Comparison of ENCODE assay signal across 21 cellular contexts in the genomic region with DNA sequence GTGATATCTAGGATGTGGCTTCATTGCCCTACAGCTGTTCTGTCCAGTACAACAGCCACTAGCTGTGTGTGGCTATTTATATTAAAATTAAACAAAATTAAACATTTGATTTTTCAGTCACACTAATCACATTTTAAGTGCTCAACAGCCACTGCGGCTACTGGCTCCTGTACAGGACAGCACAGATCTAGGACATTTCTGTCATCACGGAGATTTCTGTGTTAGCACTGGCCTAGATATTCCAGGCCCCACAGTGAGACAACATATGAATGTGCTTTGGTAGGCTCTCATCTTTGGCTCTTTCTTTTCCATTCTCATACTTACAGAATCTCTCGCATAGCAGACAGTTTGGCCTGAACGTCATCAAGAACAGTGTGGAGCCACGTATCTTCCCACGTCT. TPM values are rescaled to one million over a fixed set of nuclear protein-coding genes. Genes with fewer than 3 reads are reported as not detected.
DNase-seq lines count a peak whose midpoint lies in the region; ATAC-seq, FAIRE-seq and TF ChIP-seq lines count a peak whose summit lies in the region.
"Had no signal": no experiment of that assay in that cellular context is flagged by ENCODE, and none has a peak within 500 bp of the region (broad histone marks: within the 10 kb centered on the region; RNA-seq: fewer than 3 reads in every experiment).

No MANE protein-coding gene starts in this region.

- 0 out of 2 replicates have a peak, but pooled peaks have one; percentile 18 for ATAC-seq in Panc1
- peak; percentile 28 for ATAC-seq in gastroesophageal sphincter
- ATAC-seq in stimulated activated memory B cell treated with anti-CD40 and anti-IgM and Interleukin-4, amounts not matched to agents 10 μg/mL and 1 μg/mL and 100 μg/mL, for 72 hours, result peak; percentile 8
- ATAC-seq in T-helper 17 cell, result no peak
- ATAC-seq: HCT116, K562 had no signal

- no peak overlapping the region for H3K4me3 ChIP-seq in Panc1 (ENCODE audit: low read depth in 2 of 2, low read length in 2 of 2)
- H3K4me3 ChIP-seq in gastroesophageal sphincter, result no peak overlapping the region
- H3K4me3 ChIP-seq: GM23248, K562 had no signal

- no peak for FAIRE-seq in GM12892 (lab: Jason Lieb, UNC)
- FAIRE-seq: A204.1, GM19239, K562 had no signal

- TF ChIP-seq POLR2A in gastroesophageal sphincter (IDR thresholded peaks at IDR 0.05) (no peak), GM12892 (IDR thresholded peaks at IDR 0.05; ENCODE audit: low read depth, low read length) (no peak)

- H3K4me1 Mint-ChIP-seq in stimulated activated memory B cell treated with anti-CD40 and anti-IgM and Interleukin-4, amounts not matched to agents 10 μg/mL and 1 μg/mL and 100 μg/mL, for 72 hours, result peaks cover 6% of the 10 kb centered on the region
- H3K4me1 Mint-ChIP-seq in T-helper 17 cell, result peaks cover 4% of the 10 kb centered on the region

- POLR2A ChIA-PET in Panc1 (lab: Charles Lee), result no interaction called here

- 24 to 33% methylated on average over 5 to 6 of the region's 6 CpGs for WGBS in gastroesophageal sphincter (ENCODE audit: low coverage in 1 of 2), 2 donors

- no peak overlapping the region for H3K27ac ChIP-seq in Panc1 (ENCODE audit: low read length)
- peak overlapping the region in 2 of 4 donors; percentile 14 to 32 for H3K27ac ChIP-seq in gastroesophageal sphincter
- H3K27ac ChIP-seq: C4-2B, GM23248, HL-60 had no signal

- H3K27me3 Mint-ChIP-seq in stimulated activated memory B cell treated with anti-CD40 and anti-IgM and Interleukin-4, amounts not matched to agents 10 μg/mL and 1 μg/mL and 100 μg/mL, for 72 hours, result no peaks in the 10 kb centered on the region
- no peaks in the 10 kb centered on the region for H3K27me3 Mint-ChIP-seq in T-helper 17 cell
- H3K27me3 Mint-ChIP-seq: CD4-positive, alpha-beta T cell had no signal

- H3K36me3 Mint-ChIP-seq in stimulated activated memory B cell treated with anti-CD40 and anti-IgM and Interleukin-4, amounts not matched to agents 10 μg/mL and 1 μg/mL and 100 μg/mL, for 72 hours, result no peaks in the 10 kb centered on the region
- no peaks in the 10 kb centered on the region for H3K36me3 Mint-ChIP-seq in T-helper 17 cell (ENCODE audit: low read depth)

- no peaks in the 10 kb centered on the region for H3K9me3 Mint-ChIP-seq in stimulated activated memory B cell treated with anti-CD40 and anti-IgM and Interleukin-4, amounts not matched to agents 10 μg/mL and 1 μg/mL and 100 μg/mL, for 72 hours
- H3K9me3 Mint-ChIP-seq: CD4-positive, alpha-beta T cell; HFFc6 had no signal

- CTCF ChIA-PET in Panc1 (lab: Charles Lee), result interaction anchor here (0.6 kb wide), 1 partner anchor 164 kb away, joined by 3 read pairs; no protein-coding TSS in a partner anchor

- no peak for DNase-seq in Panc1 (ENCODE audit: low read depth, low spot score)
- DNase-seq in NOMO-1 treated with dmso at 0.1 percent for 144 hours (lab: John Stamatoyannopoulos, UW; ENCODE audit: unreplicated experiment), result no peak
- DNase-seq in T-helper 17 cell, result no peak
- DNase-seq in GM12892 (ENCODE audit: insufficient read length), result no peak
- no peak for DNase-seq in medulla oblongata (ENCODE audit: extremely low spot score)
- DNase-seq: AML-193; CD4-positive, alpha-beta T cell; DMS153; DMS79; GF-D8; GM23248; H7; HFFc6 had no signal

- H3K4me1 ChIP-seq in Panc1 (ENCODE audit: control insufficient read depth, insufficient read depth, low read length), result no peaks in the 10 kb centered on the region
- peaks cover 0 to 14% (median 0%) of the 10 kb centered on the region in 3 donors for H3K4me1 ChIP-seq in gastroesophageal sphincter

- no peaks in the 10 kb centered on the region for H3K36me3 ChIP-seq in Panc1 (ENCODE audit: control insufficient read depth, insufficient read depth, low read length)
- no peaks in the 10 kb centered on the region for H3K36me3 ChIP-seq in gastroesophageal sphincter

- H3K27me3 ChIP-seq in Panc1 (ENCODE audit: control insufficient read depth, insufficient read depth, low read length) (peaks cover 3% of the 10 kb centered on the region), gastroesophageal sphincter (no peaks in the 10 kb centered on the region)

- H3K9me3 ChIP-seq in Panc1 (ENCODE audit: control insufficient read depth, insufficient read depth, low read depth, low read length), result no peaks in the 10 kb centered on the region
- no peaks in the 10 kb centered on the region for H3K9me3 ChIP-seq in gastroesophageal sphincter
- H3K9me3 ChIP-seq in T-helper 17 cell (ENCODE audit: control insufficient read depth, low read length, poor library complexity, severe bottlenecking), result no peaks in the 10 kb centered on the region

- no peak overlapping the region for H3K27ac Mint-ChIP-seq in stimulated activated memory B cell treated with anti-CD40 and anti-IgM and Interleukin-4, amounts not matched to agents 10 μg/mL and 1 μg/mL and 100 μg/mL, for 72 hours
- H3K27ac Mint-ChIP-seq in T-helper 17 cell, result no peak overlapping the region
- H3K27ac Mint-ChIP-seq: CD4-positive, alpha-beta T cell; HFFc6 had no signal

- intact Hi-C loops in Panc1 (cut with micrococcal nuclease; ENCODE audit: unreplicated experiment), result no loop called here

- no TSS peak for BruUV-seq in Panc1 (replicated peaks; lab: Mats Ljungman, UMichigan)

- in situ Hi-C loops in Panc1 (cut with HindIII; ENCODE audit: low pct_unique_long_range_greater_than_20kb, low sequenced_read_pairs), result no loop called here

- no peak for TF ChIP-seq EP300 in gastroesophageal sphincter (IDR thresholded peaks at IDR 0.05)

- TF ChIP-seq CTCF in Panc1 (IDR thresholded peaks at IDR 0.05) (no peak), gastroesophageal sphincter (IDR thresholded peaks at IDR 0.05) (no peak)

- H3K4me3 Mint-ChIP-seq in stimulated activated memory B cell treated with anti-CD40 and anti-IgM and Interleukin-4, amounts not matched to agents 10 μg/mL and 1 μg/mL and 100 μg/mL, for 72 hours, result no peak overlapping the region
- H3K4me3 Mint-ChIP-seq in T-helper 17 cell, result no peak overlapping the region
- H3K4me3 Mint-ChIP-seq: CD4-positive, alpha-beta T cell; HFFc6 had no signal

RNA-seq across cellular contexts. Expression of a gene that starts 48.4 kb away (rescaled TPM):
- total RNA-seq in Panc1 (2021; ENCODE audit: unreplicated experiment) (21.5 TPM), gastroesophageal sphincter (1 to 10 TPM; 6.2 to 8.9 (median 7.0) TPM), T-helper 17 cell (10 to 100 TPM; 14.3 to 15.3 TPM)
- 7.8 TPM for polyA plus RNA-seq in Panc1 (2012; ENCODE audit: insufficient read length)
- 6.3 TPM for polyA plus RNA-seq in GM12892 (2012; ENCODE audit: missing spikeins)
